In the genomic region with DNA sequence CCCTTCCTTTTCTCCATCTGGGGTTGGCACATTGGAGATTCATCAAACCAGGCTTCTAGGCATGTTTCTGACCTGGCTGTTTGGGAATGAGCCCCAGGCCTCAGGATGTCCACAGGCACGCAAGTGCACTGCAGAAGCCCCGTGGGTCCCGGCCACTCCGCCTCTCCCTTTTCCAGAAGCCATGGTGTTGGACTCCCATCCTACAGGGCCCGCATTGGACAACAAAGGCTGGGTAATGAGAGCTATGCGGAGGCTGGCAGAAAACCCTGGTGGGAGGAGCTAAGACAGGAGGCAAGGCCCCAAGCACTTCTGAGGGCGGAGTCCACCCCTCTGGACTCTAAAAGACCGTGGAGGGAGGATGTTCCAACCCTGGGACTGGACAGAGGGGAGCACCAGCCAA, we compare ENCODE assay signal across 19 cellular contexts.
DNase-seq lines count a peak whose midpoint lies in the region; ATAC-seq and TF ChIP-seq lines count a peak whose summit lies in the region.
"Had no signal": no experiment of that assay in that cellular context is flagged by ENCODE, and none has a peak within 500 bp of the region (broad histone marks: within the 10 kb centered on the region; RNA-seq: fewer than 3 reads in every experiment).

No MANE protein-coding gene starts in this region.

- H3K27ac Mint-ChIP-seq in WTC11 (no peak overlapping the region), neural progenitor cell (peak overlapping the region; percentile 42)
- H3K27ac Mint-ChIP-seq: HFFc6 had no signal

- H4K8ac ChIP-seq in mesendoderm (ENCODE audit: low read depth, low read length) = no peak overlapping the region

- CTCF ChIA-PET in WTC11 (lab: Charles Lee) = interaction anchor here (0.6 to 1.0 kb wide), 3 partner anchors 30 to 163 kb away, joined by 3 to 4 read pairs (median 3); no protein-coding TSS in a partner anchor

- H3K9me3 ChIP-seq in heart right ventricle = no peaks in the 10 kb centered on the region
- no peaks in the 10 kb centered on the region for H3K9me3 ChIP-seq in neural progenitor cell (ENCODE audit: low read depth)
- H3K9me3 ChIP-seq in colonic mucosa = no peaks in the 10 kb centered on the region
- H3K9me3 ChIP-seq: A549, SJSA1 had no signal

- peaks cover 0 to 12% (median 3%) of the 10 kb centered on the region in 9 donors for H3K4me1 ChIP-seq in heart right ventricle
- H3K4me1 ChIP-seq in neural progenitor cell = peaks cover 7% of the 10 kb centered on the region
- H3K4me1 ChIP-seq in colonic mucosa = no peaks in the 10 kb centered on the region
- peaks cover under 1% of the 10 kb centered on the region for H3K4me1 ChIP-seq in mesendoderm (ENCODE audit: control insufficient read depth, low read depth, low read length)
- H3K4me1 ChIP-seq: A549, SJSA1 had no signal

- H3K36me3 ChIP-seq in heart right ventricle = no peaks in the 10 kb centered on the region
- H3K36me3 ChIP-seq in neural progenitor cell = no peaks in the 10 kb centered on the region
- H3K36me3 ChIP-seq in colonic mucosa = no peaks in the 10 kb centered on the region
- H3K36me3 ChIP-seq in mesendoderm (ENCODE audit: control insufficient read depth, insufficient read depth, low read length) = no peaks in the 10 kb centered on the region
- H3K36me3 ChIP-seq: SJSA1 had no signal

- H2BK5ac ChIP-seq in mesendoderm (ENCODE audit: low read length) = no peak overlapping the region

- H3K27me3 ChIP-seq in heart right ventricle (peaks cover 2 to 90% (median 63%) of the 10 kb centered on the region in 7 donors), neural progenitor cell (no peaks in the 10 kb centered on the region), colonic mucosa (no peaks in the 10 kb centered on the region), mesendoderm (ENCODE audit: insufficient read depth, low read length, poor library complexity) (no peaks in the 10 kb centered on the region)
- H3K27me3 ChIP-seq: SJSA1 had no signal

- TF ChIP-seq CTCF in heart right ventricle (IDR thresholded peaks at IDR 0.05) (no peak), WTC11 (IDR thresholded peaks at IDR 0.05) (no peak), neural progenitor cell (IDR thresholded peaks at IDR 0.05) (no peak), colonic mucosa (IDR thresholded peaks at IDR 0.05) (no peak), foreskin fibroblast (IDR thresholded peaks at IDR 0.05; ENCODE audit: low read depth, low read length) (no peak)

- H3K4me3 ChIP-seq in heart right ventricle (no peak overlapping the region), neural progenitor cell (no peak overlapping the region), colonic mucosa (no peak overlapping the region), mesendoderm (ENCODE audit: low read length) (no peak overlapping the region), foreskin fibroblast (ENCODE audit: low read depth in 1 of 2, low read length in 2 of 2) (no peak overlapping the region)
- H3K4me3 ChIP-seq: A549, GM23248, K562, SJSA1 had no signal

- no peak overlapping the region for H3K4me3 Mint-ChIP-seq in WTC11
- no peak overlapping the region for H3K4me3 Mint-ChIP-seq in neural progenitor cell
- H3K4me3 Mint-ChIP-seq: HFFc6 had no signal

- H3K36me3 Mint-ChIP-seq in WTC11 (no peaks in the 10 kb centered on the region), neural progenitor cell (no peaks in the 10 kb centered on the region)

- no peaks in the 10 kb centered on the region for H3K79me1 ChIP-seq in mesendoderm (ENCODE audit: low read length)

- H3K27me3 Mint-ChIP-seq in WTC11 (ENCODE audit: low read depth) (no peaks in the 10 kb centered on the region; the same call in 1 of the 2 replicates), neural progenitor cell (ENCODE audit: insufficient read depth, low read depth) (peaks cover 9% of the 10 kb centered on the region)

- no peak overlapping the region for H3K23ac ChIP-seq in mesendoderm (ENCODE audit: low read length)

- H3K9me3 Mint-ChIP-seq in WTC11 (no peaks in the 10 kb centered on the region), neural progenitor cell (no peaks in the 10 kb centered on the region)

- H2AFZ ChIP-seq in neural progenitor cell (replicated peaks) = no peak overlapping the region
- H2AFZ ChIP-seq: GM23248 had no signal

- H3K4me1 Mint-ChIP-seq in WTC11 = 0 out of 2 replicates have a peak, but pooled peaks cover 2% of the 10 kb centered on the region
- H3K4me1 Mint-ChIP-seq in neural progenitor cell = peaks cover 21% of the 10 kb centered on the region

- POLR2A ChIA-PET in WTC11 (lab: Charles Lee) = no interaction called here

- no peak overlapping the region for H3K4ac ChIP-seq in mesendoderm (ENCODE audit: low read depth, low read length)

- H3K27ac ChIP-seq in heart right ventricle (no peak overlapping the region), neural progenitor cell (no peak overlapping the region), colonic mucosa (no peak overlapping the region), mesendoderm (ENCODE audit: low read depth, low read length) (no peak overlapping the region)
- H3K27ac ChIP-seq: A549, C4-2B, GM23248, SJSA1 had no signal

- no peak overlapping the region for H2BK120ac ChIP-seq in mesendoderm (ENCODE audit: low read depth, low read length)

- H3K4me2 ChIP-seq in neural progenitor cell = no peak overlapping the region
- H3K4me2 ChIP-seq in mesendoderm (ENCODE audit: low read length) = no peak overlapping the region
- H3K4me2 ChIP-seq: A549 had no signal

- 65 to 70% methylated on average over 8 of the region's 8 CpGs for WGBS in heart right ventricle, 2 donors
- WGBS in mesendoderm (ENCODE audit: extremely low coverage, insufficient coverage, low lambda C conversion rate) = no CpG with 5 or more reads among the region's 8 CpGs

- no peaks in the 10 kb centered on the region for H3K79me2 ChIP-seq in neural progenitor cell (ENCODE audit: low read depth)
- no peaks in the 10 kb centered on the region for H3K79me2 ChIP-seq in mesendoderm (ENCODE audit: control insufficient read depth, insufficient read depth, low read length)

- H4K5ac ChIP-seq in mesendoderm (ENCODE audit: low read length) = no peak overlapping the region

- H3K9ac ChIP-seq in neural progenitor cell (no peak overlapping the region), colonic mucosa (ENCODE audit: low read depth in 2 of 2, low read length in 2 of 2) (no peak overlapping the region), mesendoderm (ENCODE audit: low read length) (no peak overlapping the region)
- H3K9ac ChIP-seq: GM23248 had no signal

- DNase-seq in left ventricle myocardium superior (peak; percentile 3), heart right ventricle (no peak), WTC11 (ENCODE audit: low spot score) (no peak), neural progenitor cell (ENCODE audit: low spot score) (peak; percentile 75), colonic mucosa (no peak), COLO668 (lab: John Stamatoyannopoulos, UW; ENCODE audit: unreplicated experiment) (no peak), mesendoderm (no peak), foreskin fibroblast (no peak)
- DNase-seq: GM23248, HFFc6, MV-4-11, NCI-H1417, NCI-H1930, NCI-H2171 treated with DMSO at 0.1 percent for 48 hours, NCI-H446 treated with DMSO at 0.1 percent for 48 hours had no signal

- no peak overlapping the region for H2BK15ac ChIP-seq in mesendoderm (replicated peaks; ENCODE audit: low read depth)

- intact Hi-C loops in left ventricle myocardium superior (cut with micrococcal nuclease) = no loop called here
- intact Hi-C loops in heart right ventricle (cut with DNase I) = no loop called here
- intact Hi-C loops in colonic mucosa (cut with DNase I) = no loop called here

- no peak for ATAC-seq in left ventricle myocardium superior
- no peak for ATAC-seq in heart right ventricle
- ATAC-seq in WTC11 = peak; percentile 74
- ATAC-seq: K562 had no signal

- no peak overlapping the region for H3K18ac ChIP-seq in mesendoderm (ENCODE audit: low read length)

- H3K56ac ChIP-seq in mesendoderm (ENCODE audit: low read length) = no peak overlapping the region

- no peaks in the 10 kb centered on the region for H3F3A ChIP-seq in neural progenitor cell (ENCODE audit: low read depth)

- H2AK5ac ChIP-seq in mesendoderm (ENCODE audit: low read length) = no peak overlapping the region

- no peaks in the 10 kb centered on the region for H4K20me1 ChIP-seq in neural progenitor cell (ENCODE audit: low read depth)

TF ChIP-seq in WTC11, 78 proteins besides CTCF, POLR2A, EP300 and RAD21:
- TF ChIP-seq MYBL2 (CRISPR knock-in tag; IDR thresholded peaks at IDR 0.05) (no peak), ZNF219 (CRISPR knock-in tag; IDR thresholded peaks at IDR 0.05; ENCODE audit: borderline replicate concordance) (no peak)

Comparison
In these comparisons a context has a peak if more than half of its experiments do, and no peak if none do; other contexts are left out.
1. DNase-seq: peak in left ventricle myocardium superior (single experiment) and neural progenitor cell (single experiment); none in heart right ventricle (0 of 2), WTC11 (single experiment), colonic mucosa (single experiment), COLO668 (single experiment), mesendoderm (single experiment) and foreskin fibroblast (0 of 2).